ENCODE assay signal across 18 cellular contexts in the genomic region with DNA sequence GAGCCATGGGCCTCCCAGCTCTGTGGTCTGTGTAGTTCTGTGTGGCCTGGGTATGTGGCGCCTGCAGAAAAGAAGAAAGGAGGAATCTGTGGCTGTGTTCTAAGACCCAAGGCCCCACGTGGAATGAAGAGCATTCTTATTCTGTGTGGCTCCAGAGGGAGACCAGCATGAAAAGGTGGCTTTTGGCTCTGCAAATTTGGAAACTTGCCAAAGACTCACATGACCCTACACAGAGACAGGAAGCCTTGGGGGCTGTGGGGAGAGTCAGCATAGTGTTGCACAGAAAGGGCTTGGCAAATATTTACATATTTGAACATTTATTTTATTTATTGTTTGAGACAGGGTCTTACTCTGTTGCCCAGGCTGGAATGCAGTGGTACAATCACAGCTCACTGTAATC.
DNase-seq lines count a peak whose midpoint lies in the region; TF ChIP-seq lines count a peak whose summit lies in the region.
"Had no signal": no experiment of that assay in that cellular context is flagged by ENCODE, and none has a peak within 500 bp of the region (broad histone marks: within the 10 kb centered on the region; RNA-seq: fewer than 3 reads in every experiment).

No MANE protein-coding gene starts in this region.

- H3K27me3 ChIP-seq in esophagus muscularis mucosa = no peaks in the 10 kb centered on the region
- H3K27me3 ChIP-seq: Peyer's patch, right lobe of liver had no signal

- no peaks in the 10 kb centered on the region for H3K36me3 ChIP-seq in esophagus muscularis mucosa
- H3K36me3 ChIP-seq: Peyer's patch, right lobe of liver had no signal

- WGBS in esophagus muscularis mucosa = 69% methylated on average over 2 of the region's 2 CpGs

- intact Hi-C loops in esophagus muscularis mucosa (cut with DNase I) (no loop called here), cardiac septum (cut with DNase I) (loop anchor here (10.0 kb wide), 1 partner anchor 283 kb away; no protein-coding TSS in a partner anchor)

- no peak for TF ChIP-seq CTCF in NB4 (IDR thresholded peaks at IDR 0.05; ENCODE audit: low read depth, low read length)
- TF ChIP-seq CTCF in esophagus muscularis mucosa (IDR thresholded peaks at IDR 0.05) = no peak

- H3K27ac ChIP-seq in esophagus muscularis mucosa (replicated peaks in 1 of 4) = no peak overlapping the region
- H3K27ac ChIP-seq: parathyroid adenoma, Peyer's patch, right lobe of liver, SK-N-MC had no signal

- H3K9me3 ChIP-seq in esophagus muscularis mucosa = no peaks in the 10 kb centered on the region
- H3K9me3 ChIP-seq: Peyer's patch, right lobe of liver had no signal

- H3K4me3 ChIP-seq in NB4 (ENCODE audit: low read depth, low read length) (no peak overlapping the region), esophagus muscularis mucosa (no peak overlapping the region)
- H3K4me3 ChIP-seq: Peyer's patch, right lobe of liver, SK-N-MC had no signal

- TF ChIP-seq POLR2A in NB4 (IDR thresholded peaks at IDR 0.05; ENCODE audit: extremely low read depth, insufficient read length) (no peak), esophagus muscularis mucosa (IDR thresholded peaks at IDR 0.05; ENCODE audit: low read depth) (no peak)

- DNase-seq in NCI-H2029 (lab: John Stamatoyannopoulos, UW) (peak; percentile 41), NCI-H2029 treated with DMSO at 0.1 percent for 48 hours (lab: John Stamatoyannopoulos, UW) (no peak), COR-L47 (lab: John Stamatoyannopoulos, UW) (peak; percentile 10), NB4 (ENCODE audit: low read depth) (peak; percentile 69), esophagus muscularis mucosa (ENCODE audit: extremely low spot score) (peak; percentile 68), NCI-H2171 treated with DMSO at 0.1 percent for 48 hours (lab: John Stamatoyannopoulos, UW) (no peak), cardiac septum (ENCODE audit: low spot score) (no peak), germinal center (ENCODE audit: low spot score) (no peak)
- DNase-seq: effector CD8-positive, alpha-beta T cell; left colon; midbrain; NCI-H2107; NCI-H526 treated with DMSO at 0.1 percent for 48 hours; Peyer's patch; right lobe of liver; stimulated activated CD4-positive, alpha-beta T cell treated with anti-CD3 and anti-CD28 coated beads, Interleukin-15, amount 100 ng/mL, for 24 hours had no signal

- peaks cover 0 to 8% (median 2%) of the 10 kb centered on the region in 4 donors for H3K4me1 ChIP-seq in esophagus muscularis mucosa
- H3K4me1 ChIP-seq: parathyroid adenoma, Peyer's patch, right lobe of liver had no signal

- no peak for TF ChIP-seq EP300 in esophagus muscularis mucosa (IDR thresholded peaks at IDR 0.05)

Comparison
In these comparisons a context has a peak if more than half of its experiments do, and no peak if none do; other contexts are left out.
1. DNase-seq: peak in NCI-H2029 (single experiment), COR-L47 (single experiment), NB4 (single experiment) and esophagus muscularis mucosa (single experiment); none in NCI-H2029 treated with DMSO at 0.1 percent for 48 hours (single experiment), NCI-H2171 treated with DMSO at 0.1 percent for 48 hours (single experiment), cardiac septum (single experiment) and germinal center (single experiment).